ENCODE assay signal across 8 cellular contexts in genomic region chr3:128725932-128726690, GRCh38. TPM values are rescaled to one million over a fixed set of nuclear protein-coding genes. Genes with fewer than 3 reads are reported as not detected.
DNase-seq lines count a peak whose midpoint lies in the region; TF ChIP-seq lines count a peak whose summit lies in the region.

TSS of gene RAB7A (plus strand) at chr3:128726183. CDS start at chr3:128795368, 69,185 bp downstream.

- peak within 1 kb of the TSS; percentile 95 for H3K9ac ChIP-seq in neuronal stem cell (ENCODE audit: low read depth, low read length, poor library complexity)

- H3K4me2 ChIP-seq in neuronal stem cell (ENCODE audit: insufficient read depth, low read length, poor library complexity, severe bottlenecking) = peak within 1 kb of the TSS; percentile 93

- H3K4ac ChIP-seq in neuronal stem cell (ENCODE audit: low read length) = no peak within 1 kb of the TSS

- H3K27ac ChIP-seq in neuronal stem cell (replicated peaks; ENCODE audit: low read length) = peak within 1 kb of the TSS; percentile 47

- H3K14ac ChIP-seq in neuronal stem cell (ENCODE audit: low read length) = peak within 1 kb of the TSS; percentile 59

- peak within 1 kb of the TSS; percentile 87 for H3K23ac ChIP-seq in neuronal stem cell (ENCODE audit: low read depth, low read length, poor library complexity)

- H3K36me3 ChIP-seq in neuronal stem cell (replicated peaks in 1 of 2; ENCODE audit: control insufficient read depth in 2 of 2, insufficient read depth in 2 of 2, low read length in 2 of 2) = peaks cover 0 to 18% of the 10 kb centered on the region in 2 donors

- H2AFZ ChIP-seq in neuronal stem cell (ENCODE audit: low read length) = peak within 1 kb of the TSS; percentile 88

- peak within 1 kb of the TSS; percentile 88 for H2AK5ac ChIP-seq in neuronal stem cell (ENCODE audit: low read depth, low read length)

- peaks cover 0 to 2% (median 0%) of the 10 kb centered on the region in 3 experiments for H3K27me3 ChIP-seq in neuronal stem cell (ENCODE audit: control insufficient read depth in 3 of 3, insufficient read depth in 3 of 3, low read depth in 1 of 3, low read length in 3 of 3)

- H3K4me3 ChIP-seq in neuronal stem cell (ENCODE audit: low read length in 2 of 2) = peak within 1 kb of the TSS; percentile 81 to 100

- DNase-seq in GF-D8 (lab: John Stamatoyannopoulos, UW) (peak; percentile 95), HEK293T (ENCODE audit: extremely low spot score) (peak; percentile 98), MV-4-11 (lab: John Stamatoyannopoulos, UW) (peak; percentile 98), SK-MEL-5 (ENCODE audit: low read depth, low spot score) (peak; percentile 98), foreskin melanocyte (peak; percentile 96), neuronal stem cell (ENCODE audit: low spot score) (peak; percentile 91)
- peak; percentile 98 for DNase-seq in activated naive CD4-positive, alpha-beta T cell treated with Interleukin-2 at 50 U/mL for 16 hours

- POLR2A ChIA-PET in HEK293T (lab: Yijun Ruan, JAX) = interaction anchor here (1.3 to 2.0 kb wide), 2 partner anchors 45 to 46 kb away, joined by 8 to 10 read pairs; no protein-coding TSS in a partner anchor

- CTCF ChIA-PET in HEK293T (lab: Yijun Ruan, JAX) = interaction anchor here (1.4 kb wide), 1 partner anchor 46 kb away, joined by 4 read pairs; no protein-coding TSS in a partner anchor

- H3K9me3 ChIP-seq in neuronal stem cell (replicated peaks in 1 of 2; ENCODE audit: control insufficient read depth in 2 of 2, insufficient read depth in 1 of 2, low read depth in 1 of 2, low read length in 2 of 2) = no peaks in the 10 kb centered on the region

- no peak for TF ChIP-seq CTCF in subcutaneous adipose tissue (IDR thresholded peaks at IDR 0.05; ENCODE audit: low read depth)

- peaks cover 4 to 6% of the 10 kb centered on the region in 2 donors for H3K4me1 ChIP-seq in neuronal stem cell (ENCODE audit: control insufficient read depth in 2 of 2, insufficient read depth in 1 of 2, low read depth in 1 of 2, low read length in 2 of 2)

- in situ Hi-C loops in SK-MEL-5 (cut with HindIII; ENCODE audit: low pct_unique_long_range_greater_than_20kb, low sequenced_read_pairs) = no loop called here

- H2BK12ac ChIP-seq in neuronal stem cell (ENCODE audit: low read length) = no peak within 1 kb of the TSS

- H4K91ac ChIP-seq in neuronal stem cell (ENCODE audit: low read depth, low read length, poor library complexity) = no peak within 1 kb of the TSS

- no peak within 1 kb of the TSS for H2BK120ac ChIP-seq in neuronal stem cell (ENCODE audit: low read depth, low read length)

- H3K79me1 ChIP-seq in neuronal stem cell (ENCODE audit: low read depth, low read length) = peaks cover 7% of the 10 kb centered on the region

- WGBS in neuronal stem cell (ENCODE audit: extremely low coverage in 2 of 2, insufficient read length in 2 of 2, insufficient replicate concordance in 1 of 2), 2 donors = no CpG with 5 or more reads among the region's 71 CpGs

- H2BK15ac ChIP-seq in neuronal stem cell (ENCODE audit: low read length) = no peak within 1 kb of the TSS

- H3K18ac ChIP-seq in neuronal stem cell (ENCODE audit: low read length) = peak within 1 kb of the TSS; percentile 74

- H2BK5ac ChIP-seq in neuronal stem cell (ENCODE audit: low read length) = peak within 1 kb of the TSS; percentile 72

- no peak within 1 kb of the TSS for H4K8ac ChIP-seq in neuronal stem cell (ENCODE audit: low read depth, low read length)

TF ChIP-seq in HEK293T, 16 proteins besides CTCF, POLR2A, EP300 and RAD21:
- TF ChIP-seq LEF1 (IDR thresholded peaks at IDR 0.05; ENCODE audit: borderline replicate concordance) (peak; percentile 26; the same call in 1 of the 2 replicates), FOXK2 (IDR thresholded peaks at IDR 0.05) (no peak), ZNF384 (IDR thresholded peaks at IDR 0.05) (no peak), PKNOX1 (IDR thresholded peaks at IDR 0.05) (peak; percentile 67; the same call in 1 of the 2 replicates), ELF4 (IDR thresholded peaks at IDR 0.05) (peak; percentile 65), L3MBTL2 (conservative IDR thresholded peaks at IDR 0.05) (peak; percentile 89)

RNA-seq across cellular contexts. Expression of gene RAB7A, which starts in this region (rescaled TPM):
- total RNA-seq in SK-MEL-5 (2014; rRNA removed; shearing (Covaris generic)) = 142 and 157 TPM in 2 replicates
- polyA plus RNA-seq in SK-MEL-5 (2015; cell fraction: cytosol; rRNA removed) = 514 and 552 TPM in 2 replicates
- 72.6 and 78.9 TPM in 2 replicates for polyA plus RNA-seq in SK-MEL-5 (2015; cell fraction: nucleus; rRNA removed)
- polyA plus RNA-seq in neuronal stem cell (2013, experiment 1 of 2) = 139 TPM
- 133 TPM for polyA plus RNA-seq in neuronal stem cell (2013, experiment 2 of 2)
- 100 to 1,000 TPM in 3 of 4 donors, 10 to 100 TPM in 1; 91.6 to 210 (median 126) TPM for total RNA-seq in subcutaneous adipose tissue

Comparison
In these comparisons a context has a peak if more than half of its experiments do, and no peak if none do; other contexts are left out.
1. Peak in every context shown above with its lines: DNase-seq, H3K4me3 ChIP-seq and H3K27ac ChIP-seq.